17 cellular contexts compared by ENCODE assay signal in the genomic region with DNA sequence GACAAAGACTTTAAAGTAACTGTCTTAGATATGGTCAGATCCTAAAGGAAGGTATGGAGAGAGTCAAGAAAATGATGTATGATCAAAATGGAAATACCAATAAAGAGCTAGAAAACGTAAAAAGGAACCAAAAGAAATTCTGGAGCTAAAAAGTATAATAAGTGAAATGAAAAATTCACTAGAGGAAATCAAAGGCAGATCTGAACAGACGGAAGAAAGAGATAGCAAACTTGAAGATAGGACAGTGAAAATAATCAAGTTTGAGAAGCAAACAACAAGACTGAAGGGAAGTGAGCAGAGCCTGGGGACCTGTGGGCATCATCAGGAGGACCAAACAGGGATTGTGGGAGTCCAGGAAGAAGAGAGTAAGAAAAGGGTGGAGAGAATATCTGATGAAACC.
"Had no signal": no experiment of that assay in that cellular context is flagged by ENCODE, and none has a peak within 500 bp of the region (broad histone marks: within the 10 kb centered on the region; RNA-seq: fewer than 3 reads in every experiment).

No MANE protein-coding gene starts in this region.

- H3K4me3 Mint-ChIP-seq: activated B cell treated with CpG ODN at 0.5 μM for 24 hours; activated CD4-positive, alpha-beta T cell treated with anti-CD3 and anti-CD28 coated beads, Interleukin-2, amount 10 ng/mL, durations not matched to agents 7 days and 5 days; activated CD8-positive, alpha-beta T cell treated with anti-CD3 and anti-CD28 coated beads, Interleukin-2, amount 10 ng/mL, durations not matched to agents 7 days and 5 days; activated naive CD8-positive, alpha-beta T cell; activated T-cell treated with anti-CD3 and anti-CD28 coated beads, Interleukin-2, amount 50 U/mL, for 4 hours; natural killer cell treated with Interleukin-12 subunit alpha and Interleukin-12 subunit beta and Interleukin-15 and Interleukin-18, amount 100 ng/mL, for 72 hours; stimulated activated effector memory CD8-positive, alpha-beta T cell treated with anti-CD3 and anti-CD28 coated beads, Interleukin-12 subunit alpha, Interleukin-12 subunit beta, amount 100 ng/mL, for 72 hours; type B pancreatic cell had no signal

- DNase-seq: activated B cell treated with CpG ODN at 0.5 μM for 24 hours; activated CD4-positive, alpha-beta T cell treated with anti-CD3 and anti-CD28 coated beads, Interleukin-2, amount 10 ng/mL, durations not matched to agents 7 days and 5 days; activated CD8-positive, alpha-beta T cell treated with anti-CD3 and anti-CD28 coated beads, Interleukin-2, amount 10 ng/mL, durations not matched to agents 7 days and 5 days; activated gamma-delta T cell; activated T-cell treated with anti-CD3 and anti-CD28 coated beads, Interleukin-2, amount 50 U/mL, for 4 hours; amniotic stem cell; dermis blood vessel endothelial cell; effector memory CD4-positive, alpha-beta T cell; sigmoid colon; stimulated activated CD4-positive, alpha-beta T cell treated with anti-CD3 and anti-CD28 coated beads, Interleukin-4, amount 100 ng/mL, for 24 hours; T-helper 9 cell; testis had no signal

- H3K4me3 ChIP-seq: sigmoid colon, testis had no signal

- H3K27me3 ChIP-seq: sigmoid colon, testis had no signal

- H3K9ac ChIP-seq: parathyroid adenoma had no signal

- H3K27me3 Mint-ChIP-seq: activated B cell treated with CpG ODN at 0.5 μM for 24 hours; activated CD4-positive, alpha-beta T cell treated with anti-CD3 and anti-CD28 coated beads, Interleukin-2, amount 10 ng/mL, durations not matched to agents 7 days and 5 days; activated naive CD8-positive, alpha-beta T cell; natural killer cell treated with Interleukin-12 subunit alpha and Interleukin-12 subunit beta and Interleukin-15 and Interleukin-18, amount 100 ng/mL, for 72 hours; type B pancreatic cell had no signal

- ATAC-seq: activated CD8-positive, alpha-beta T cell treated with anti-CD3 and anti-CD28 coated beads, Interleukin-2, amount 10 ng/mL, durations not matched to agents 7 days and 5 days; activated T-cell treated with anti-CD3 and anti-CD28 coated beads, Interleukin-2, amount 50 U/mL, for 4 hours; natural killer cell treated with Interleukin-12 subunit alpha and Interleukin-12 subunit beta and Interleukin-15 and Interleukin-18, amount 100 ng/mL, for 72 hours; stimulated activated effector memory CD8-positive, alpha-beta T cell treated with anti-CD3 and anti-CD28 coated beads, Interleukin-12 subunit alpha, Interleukin-12 subunit beta, amount 100 ng/mL, for 72 hours had no signal

- H3K27ac Mint-ChIP-seq: activated B cell treated with CpG ODN at 0.5 μM for 24 hours; activated CD4-positive, alpha-beta T cell treated with anti-CD3 and anti-CD28 coated beads, Interleukin-2, amount 10 ng/mL, durations not matched to agents 7 days and 5 days; activated CD8-positive, alpha-beta T cell treated with anti-CD3 and anti-CD28 coated beads, Interleukin-2, amount 10 ng/mL, durations not matched to agents 7 days and 5 days; activated naive CD8-positive, alpha-beta T cell; natural killer cell treated with Interleukin-12 subunit alpha and Interleukin-12 subunit beta and Interleukin-15 and Interleukin-18, amount 100 ng/mL, for 72 hours; stimulated activated effector memory CD8-positive, alpha-beta T cell treated with anti-CD3 and anti-CD28 coated beads, Interleukin-12 subunit alpha, Interleukin-12 subunit beta, amount 100 ng/mL, for 72 hours; type B pancreatic cell had no signal

- H3K9me3 ChIP-seq: testis had no signal

- H2AFZ ChIP-seq: parathyroid adenoma had no signal

- H3K27ac ChIP-seq: parathyroid adenoma, sigmoid colon, testis had no signal

- H3K4me1 ChIP-seq: parathyroid adenoma, testis had no signal
